ENCODE assay signal across 1 cellular context in the genomic region with DNA sequence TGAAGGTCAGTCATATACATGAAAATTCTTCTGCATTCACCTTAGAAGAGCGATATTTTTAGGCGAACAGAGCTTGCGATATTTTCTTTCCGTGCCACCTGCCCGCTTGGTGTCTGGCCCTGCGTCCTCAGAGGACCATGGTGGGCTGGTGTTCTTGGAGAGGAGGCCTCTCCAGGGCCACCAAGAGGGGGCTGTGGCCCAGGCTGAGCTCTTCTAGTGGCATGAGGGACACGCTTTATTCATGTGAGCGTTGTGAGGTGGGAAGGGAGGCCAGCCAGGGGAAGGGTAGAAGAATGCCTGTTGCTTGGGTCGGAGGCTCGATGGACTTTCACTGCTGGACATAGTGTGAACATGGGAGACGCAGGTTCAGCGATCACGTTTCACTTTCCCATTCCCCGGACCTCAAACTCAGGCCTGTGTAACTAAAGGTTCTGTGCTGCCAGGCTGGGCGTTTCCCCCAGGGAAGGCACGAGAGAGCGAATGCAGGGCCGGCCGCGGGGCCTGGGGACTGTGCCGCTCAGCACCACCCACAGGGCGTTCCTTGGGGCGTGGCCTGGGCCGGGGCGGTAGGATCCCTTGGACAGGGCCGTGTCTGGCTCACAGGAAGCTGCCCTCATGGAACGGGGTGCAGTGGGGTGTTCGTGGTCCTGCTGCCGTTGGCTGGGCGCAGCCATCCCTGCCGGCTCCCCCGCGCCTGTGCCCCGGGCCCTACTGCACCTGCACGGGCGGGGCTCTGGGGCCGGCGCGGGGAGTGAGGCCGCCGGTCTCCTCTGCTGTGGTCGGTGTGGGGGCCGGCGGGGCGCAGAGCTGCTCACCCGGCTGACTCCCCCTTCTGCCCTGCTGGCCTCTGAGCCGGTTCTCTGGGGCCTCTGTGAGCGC.
A peak's percentile ranks its signal among the peaks of the same experiment; 100 is the strongest.
TF ChIP-seq lines count a peak whose summit lies in the region.

No MANE protein-coding gene starts in this region.

TF ChIP-seq in K562, 482 proteins besides CTCF, POLR2A, EP300 and RAD21 (continued from another document):
- TF ChIP-seq, protein P1, sequence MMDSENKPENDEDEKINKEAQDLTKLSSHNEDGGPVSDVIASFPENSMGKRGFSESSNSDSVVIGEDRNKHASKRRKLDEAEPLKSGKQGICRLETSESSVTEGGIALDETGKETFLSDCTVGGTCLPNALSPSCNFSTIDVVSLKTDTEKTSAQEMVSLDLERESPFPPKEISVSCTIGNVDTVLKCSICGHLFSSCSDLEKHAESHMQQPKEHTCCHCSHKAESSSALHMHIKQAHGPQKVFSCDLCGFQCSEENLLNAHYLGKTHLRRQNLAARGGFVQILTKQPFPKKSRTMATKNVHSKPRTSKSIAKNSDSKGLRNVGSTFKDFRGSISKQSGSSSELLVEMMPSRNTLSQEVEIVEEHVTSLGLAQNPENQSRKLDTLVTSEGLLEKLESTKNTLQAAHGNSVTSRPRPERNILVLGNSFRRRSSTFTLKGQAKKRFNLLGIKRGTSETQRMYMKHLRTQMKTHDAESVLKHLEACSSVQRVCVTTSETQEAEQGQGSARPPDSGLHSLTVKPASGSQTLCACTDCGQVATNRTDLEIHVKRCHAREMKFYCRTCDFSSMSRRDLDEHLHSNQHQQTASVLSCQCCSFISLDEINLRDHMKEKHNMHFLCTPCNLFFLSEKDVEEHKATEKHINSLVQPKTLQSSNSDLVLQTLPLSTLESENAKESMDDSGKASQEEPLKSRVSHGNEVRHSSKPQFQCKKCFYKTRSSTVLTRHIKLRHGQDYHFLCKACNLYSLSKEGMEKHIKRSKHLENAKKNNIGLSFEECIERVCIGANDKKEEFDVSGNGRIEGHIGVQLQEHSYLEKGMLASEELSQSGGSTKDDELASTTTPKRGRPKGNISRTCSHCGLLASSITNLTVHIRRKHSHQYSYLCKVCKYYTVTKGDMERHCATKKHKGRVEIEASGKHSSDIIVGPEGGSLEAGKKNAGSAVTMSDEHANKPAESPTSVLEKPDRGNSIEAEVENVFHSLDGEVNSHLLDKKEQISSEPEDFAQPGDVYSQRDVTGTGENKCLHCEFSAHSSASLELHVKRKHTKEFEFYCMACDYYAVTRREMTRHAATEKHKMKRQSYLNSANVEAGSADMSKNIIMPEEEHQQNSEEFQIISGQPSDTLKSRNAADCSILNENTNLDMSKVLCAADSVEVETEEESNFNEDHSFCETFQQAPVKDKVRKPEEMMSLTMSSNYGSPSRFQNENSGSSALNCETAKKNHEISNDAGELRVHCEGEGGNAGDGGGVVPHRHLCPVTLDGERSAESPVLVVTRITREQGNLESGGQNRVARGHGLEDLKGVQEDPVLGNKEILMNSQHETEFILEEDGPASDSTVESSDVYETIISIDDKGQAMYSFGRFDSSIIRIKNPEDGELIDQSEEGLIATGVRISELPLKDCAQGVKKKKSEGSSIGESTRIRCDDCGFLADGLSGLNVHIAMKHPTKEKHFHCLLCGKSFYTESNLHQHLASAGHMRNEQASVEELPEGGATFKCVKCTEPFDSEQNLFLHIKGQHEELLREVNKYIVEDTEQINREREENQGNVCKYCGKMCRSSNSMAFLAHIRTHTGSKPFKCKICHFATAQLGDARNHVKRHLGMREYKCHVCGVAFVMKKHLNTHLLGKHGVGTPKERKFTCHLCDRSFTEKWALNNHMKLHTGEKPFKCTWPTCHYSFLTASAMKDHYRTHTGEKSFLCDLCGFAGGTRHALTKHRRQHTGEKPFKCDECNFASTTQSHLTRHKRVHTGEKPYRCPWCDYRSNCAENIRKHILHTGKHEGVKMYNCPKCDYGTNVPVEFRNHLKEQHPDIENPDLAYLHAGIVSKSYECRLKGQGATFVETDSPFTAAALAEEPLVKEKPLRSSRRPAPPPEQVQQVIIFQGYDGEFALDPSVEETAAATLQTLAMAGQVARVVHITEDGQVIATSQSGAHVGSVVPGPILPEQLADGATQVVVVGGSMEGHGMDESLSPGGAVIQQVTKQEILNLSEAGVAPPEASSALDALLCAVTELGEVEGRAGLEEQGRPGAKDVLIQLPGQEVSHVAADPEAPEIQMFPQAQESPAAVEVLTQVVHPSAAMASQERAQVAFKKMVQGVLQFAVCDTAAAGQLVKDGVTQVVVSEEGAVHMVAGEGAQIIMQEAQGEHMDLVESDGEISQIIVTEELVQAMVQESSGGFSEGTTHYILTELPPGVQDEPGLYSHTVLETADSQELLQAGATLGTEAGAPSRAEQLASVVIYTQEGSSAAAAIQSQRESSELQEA (IDR thresholded peaks at IDR 0.05; ENCODE audit: low read depth), result no peak
- TF ChIP-seq HMGN3 (IDR thresholded peaks at IDR 0.05; ENCODE audit: borderline replicate concordance, extremely low read depth, insufficient read length, low read depth, low read length) (peak; percentile 51), POLR2G (IDR thresholded peaks at IDR 0.05; ENCODE audit: low read depth, low read length) (peak; percentile 55; the same call in 1 of the 2 replicates), CXXC5 (CRISPR knock-in tag; IDR thresholded peaks at IDR 0.05) (peak; percentile 9; the same call in 1 of the 2 replicates), RBFOX2 (IDR thresholded peaks at IDR 0.05; ENCODE audit: low read depth, low read length) (peak; percentile 46), PCBP1 (IDR thresholded peaks at IDR 0.05; ENCODE audit: low read depth, low read length, poor library complexity, severe bottlenecking) (peak; percentile 14), NEUROD1 (IDR thresholded peaks at IDR 0.05; ENCODE audit: borderline replicate concordance, low read depth, low read length, partially characterized antibody) (no peak), ZNF324 (CRISPR knock-in tag; IDR thresholded peaks at IDR 0.05) (no peak), GABPB1 (CRISPR knock-in tag; IDR thresholded peaks at IDR 0.05) (0 out of 2 replicates have a peak, but pooled peaks have one; percentile 5), ATF1 (CRISPR knock-in tag; IDR thresholded peaks at IDR 0.05) (no peak), ATF1 (tag; IDR thresholded peaks at IDR 0.05) (peak; percentile 38; the same call in 1 of the 2 replicates), BHLHE40 (IDR thresholded peaks at IDR 0.05; ENCODE audit: low read length) (peak; percentile 67), PHF8 (IDR thresholded peaks at IDR 0.05; ENCODE audit: borderline replicate concordance, low read length) (peak; percentile 55; the same call in 1 of the 2 replicates), CCNT2 (IDR thresholded peaks at IDR 0.05; ENCODE audit: borderline replicate concordance, extremely low read depth, insufficient read length, low read depth, low read length) (peak; percentile 27)
- TF ChIP-seq, protein P2, sequence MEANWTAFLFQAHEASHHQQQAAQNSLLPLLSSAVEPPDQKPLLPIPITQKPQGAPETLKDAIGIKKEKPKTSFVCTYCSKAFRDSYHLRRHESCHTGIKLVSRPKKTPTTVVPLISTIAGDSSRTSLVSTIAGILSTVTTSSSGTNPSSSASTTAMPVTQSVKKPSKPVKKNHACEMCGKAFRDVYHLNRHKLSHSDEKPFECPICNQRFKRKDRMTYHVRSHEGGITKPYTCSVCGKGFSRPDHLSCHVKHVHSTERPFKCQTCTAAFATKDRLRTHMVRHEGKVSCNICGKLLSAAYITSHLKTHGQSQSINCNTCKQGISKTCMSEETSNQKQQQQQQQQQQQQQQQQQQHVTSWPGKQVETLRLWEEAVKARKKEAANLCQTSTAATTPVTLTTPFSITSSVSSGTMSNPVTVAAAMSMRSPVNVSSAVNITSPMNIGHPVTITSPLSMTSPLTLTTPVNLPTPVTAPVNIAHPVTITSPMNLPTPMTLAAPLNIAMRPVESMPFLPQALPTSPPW (CRISPR knock-in tag; IDR thresholded peaks at IDR 0.05), result peak; percentile 35; the same call in 1 of the 2 replicates
- TF ChIP-seq, protein P3, sequence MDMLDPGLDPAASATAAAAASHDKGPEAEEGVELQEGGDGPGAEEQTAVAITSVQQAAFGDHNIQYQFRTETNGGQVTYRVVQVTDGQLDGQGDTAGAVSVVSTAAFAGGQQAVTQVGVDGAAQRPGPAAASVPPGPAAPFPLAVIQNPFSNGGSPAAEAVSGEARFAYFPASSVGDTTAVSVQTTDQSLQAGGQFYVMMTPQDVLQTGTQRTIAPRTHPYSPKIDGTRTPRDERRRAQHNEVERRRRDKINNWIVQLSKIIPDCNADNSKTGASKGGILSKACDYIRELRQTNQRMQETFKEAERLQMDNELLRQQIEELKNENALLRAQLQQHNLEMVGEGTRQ (CRISPR knock-in tag; IDR thresholded peaks at IDR 0.05), result 0 out of 2 replicates have a peak, but pooled peaks have one; percentile 3
- TF ChIP-seq, protein P4, sequence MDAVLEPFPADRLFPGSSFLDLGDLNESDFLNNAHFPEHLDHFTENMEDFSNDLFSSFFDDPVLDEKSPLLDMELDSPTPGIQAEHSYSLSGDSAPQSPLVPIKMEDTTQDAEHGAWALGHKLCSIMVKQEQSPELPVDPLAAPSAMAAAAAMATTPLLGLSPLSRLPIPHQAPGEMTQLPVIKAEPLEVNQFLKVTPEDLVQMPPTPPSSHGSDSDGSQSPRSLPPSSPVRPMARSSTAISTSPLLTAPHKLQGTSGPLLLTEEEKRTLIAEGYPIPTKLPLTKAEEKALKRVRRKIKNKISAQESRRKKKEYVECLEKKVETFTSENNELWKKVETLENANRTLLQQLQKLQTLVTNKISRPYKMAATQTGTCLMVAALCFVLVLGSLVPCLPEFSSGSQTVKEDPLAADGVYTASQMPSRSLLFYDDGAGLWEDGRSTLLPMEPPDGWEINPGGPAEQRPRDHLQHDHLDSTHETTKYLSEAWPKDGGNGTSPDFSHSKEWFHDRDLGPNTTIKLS (IDR thresholded peaks at IDR 0.05; ENCODE audit: borderline replicate concordance, low read depth), result no peak
